Comparison of ENCODE assay signal across 11 cellular contexts in genomic region chr3:73503781-73504180, GRCh38.
DNase-seq lines count a peak whose midpoint lies in the region; ATAC-seq and TF ChIP-seq lines count a peak whose summit lies in the region.
"Had no signal": no experiment of that assay in that cellular context is flagged by ENCODE, and none has a peak within 500 bp of the region (broad histone marks: within the 10 kb centered on the region; RNA-seq: fewer than 3 reads in every experiment).

No MANE protein-coding gene starts in this region.

- H3K27me3 ChIP-seq in ovary = no peaks in the 10 kb centered on the region

- H3K4me1 ChIP-seq in ovary (ENCODE audit: insufficient read depth) = peaks cover 16% of the 10 kb centered on the region

- peak; percentile 72 for DNase-seq in SK-MEL-5 (ENCODE audit: low read depth, low spot score)
- no peak for DNase-seq in ovary
- no peak for DNase-seq in GM03348 (ENCODE audit: low spot score)
- DNase-seq in activated gamma-delta T cell treated with Interleukin-2 at 50 U/mL for 16 hours = no peak
- no peak for DNase-seq in KBM-7
- no peak for DNase-seq in activated CD4-positive, alpha-beta T cell treated with anti-CD3 and anti-CD28 coated beads for 48 hours
- DNase-seq: activated T-cell treated with anti-CD3 and anti-CD28 coated beads, Interleukin-2, amount 50 U/mL, for 1 hour; NCI-H1436 treated with DMSO at 0.1 percent for 48 hours; stimulated activated CD4-positive, alpha-beta T cell treated with anti-CD3 and anti-CD28 coated beads, Interleukin-15, amount 100 ng/mL, for 24 hours had no signal

- in situ Hi-C loops in SK-MEL-5 (cut with HindIII; ENCODE audit: low pct_unique_long_range_greater_than_20kb, low sequenced_read_pairs) (loop anchor here (25.0 kb wide), 1 partner anchor 259 kb away; no protein-coding TSS in a partner anchor), KBM-7 (cut with MboI; ENCODE audit: low pct_unique_long_range_greater_than_20kb, low sequenced_read_pairs) (no loop called here)

- TF ChIP-seq POLR2A in ovary (IDR thresholded peaks at IDR 0.05) = no peak

- no peak for TF ChIP-seq CTCF in ovary (IDR thresholded peaks at IDR 0.05)

- no peak for TF ChIP-seq EP300 in ovary (IDR thresholded peaks at IDR 0.05)

- intact Hi-C loops in ovary (cut with DNase I) = loop anchor here (5.0 kb wide), 3 partner anchors 46 to 406 kb away; no protein-coding TSS in a partner anchor

- peak; percentile 47 for ATAC-seq in GM18858 (IDR thresholded peaks at IDR 0.05; ENCODE audit: unreplicated experiment)
- peak; percentile 57 for ATAC-seq in GM21717 (IDR thresholded peaks at IDR 0.05; ENCODE audit: unreplicated experiment)

- 27 to 36% (median 30%) methylated on average over 4 of the region's 4 CpGs for WGBS in ovary, 3 donors

- H3K36me3 ChIP-seq in ovary = no peaks in the 10 kb centered on the region

- peak overlapping the region in 1 of 2 donors; percentile 38 for H3K27ac ChIP-seq in ovary

- H3K9me3 ChIP-seq in ovary = no peaks in the 10 kb centered on the region

- peak overlapping the region; percentile 4 for H3K4me3 ChIP-seq in ovary
